23 cellular contexts compared by ENCODE assay signal in the genomic region with DNA sequence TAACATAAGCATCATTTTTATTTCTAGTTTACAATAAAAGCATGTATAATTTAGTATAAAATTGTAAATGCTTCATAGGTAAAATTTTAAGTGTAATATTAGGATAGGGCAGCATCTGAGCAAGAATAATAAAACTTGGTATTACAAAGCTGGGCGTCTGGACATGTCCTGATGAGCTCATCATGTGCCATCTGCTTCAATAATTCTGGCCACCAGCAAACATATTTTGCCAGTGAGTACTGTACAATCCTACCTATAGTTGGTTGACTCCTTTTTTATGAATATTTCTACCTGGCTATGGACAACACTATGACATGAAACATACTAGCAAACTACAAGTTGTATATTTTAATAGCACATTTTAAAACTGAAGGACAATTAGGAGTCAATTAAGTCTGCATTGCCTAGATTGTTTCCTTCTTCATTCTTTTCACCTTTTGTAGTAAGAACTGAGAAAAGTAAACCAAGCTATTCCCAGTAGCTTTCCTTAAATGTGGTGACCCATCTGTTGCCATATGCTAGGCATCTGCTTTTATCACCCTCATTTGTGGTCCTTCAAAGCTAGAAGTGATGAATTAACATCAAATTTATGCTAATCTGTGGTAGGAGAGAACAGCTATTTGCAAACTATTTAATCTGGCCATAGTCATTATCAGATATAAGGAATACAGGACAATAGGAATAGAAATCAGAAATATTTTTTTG. TPM values are rescaled to one million over a fixed set of nuclear protein-coding genes. Genes with fewer than 3 reads are reported as not detected.
DNase-seq lines count a peak whose midpoint lies in the region; ATAC-seq, FAIRE-seq and TF ChIP-seq lines count a peak whose summit lies in the region.
"Had no signal": no experiment of that assay in that cellular context is flagged by ENCODE, and none has a peak within 500 bp of the region (broad histone marks: within the 10 kb centered on the region; RNA-seq: fewer than 3 reads in every experiment).

No MANE protein-coding gene starts in this region.

- H3K36me3 ChIP-seq in GM23248 (ENCODE audit: low read depth): no peaks in the 10 kb centered on the region
- H3K36me3 ChIP-seq in GM12878 (ENCODE audit: control insufficient read depth in 2 of 2, insufficient read depth in 2 of 2, low read length in 1 of 2): no peaks in the 10 kb centered on the region
- H3K36me3 ChIP-seq in keratinocyte (ENCODE audit: control insufficient read depth in 2 of 2, extremely low read depth in 1 of 2, insufficient read depth in 2 of 2, low read length in 2 of 2): no peaks in the 10 kb centered on the region
- H3K36me3 ChIP-seq: BLaER1 treated with 17β-estradiol and CSF1 and Interleukin-3, amounts not matched to agents 10 nM and 100 nM; brain microvascular endothelial cell; right atrium auricular region; upper lobe of left lung had no signal

- intact Hi-C loops in GM12878 (cut with micrococcal nuclease; ENCODE audit: unreplicated experiment): no loop called here

- dilution Hi-C loops in keratinocyte (cut with MboI; ENCODE audit: extremely low pct_ligation_motif_present, low sequenced_read_pairs): no loop called here

- H3K4me3 ChIP-seq in GM23248: no peak overlapping the region
- no peak overlapping the region for H3K4me3 ChIP-seq in GM12878
- peak overlapping the region in 1 of 3 experiments; percentile 2 for H3K4me3 ChIP-seq in keratinocyte (ENCODE audit: control insufficient read depth in 2 of 3, extremely low read depth in 1 of 3, insufficient read depth in 2 of 3, low read depth in 1 of 3, low read length in 3 of 3)
- H3K4me3 ChIP-seq: BLaER1 treated with 17β-estradiol and CSF1 and Interleukin-3, amounts not matched to agents 10 nM and 100 nM; mucosa of descending colon; right atrium auricular region; upper lobe of left lung had no signal

- 6 to 14% methylated on average over 1 of the region's 1 CpG for WGBS in GM23248 (ENCODE audit: low coverage in 1 of 2, low lambda C conversion rate in 2 of 2, missing lambda C conversion rate in 2 of 2), 2 experiments
- 33% methylated on average over 1 of the region's 1 CpG for WGBS in GM12878 (ENCODE audit: insufficient coverage, insufficient replicate concordance, low lambda C conversion rate, missing lambda C conversion rate)

- BruUV-seq in GM12878 (replicated peaks; lab: Mats Ljungman, UMichigan): no TSS peak

- in situ Hi-C loops in GM23248 (cut with MboI) (no loop called here), GM12878 (cut with MboI) (no loop called here)

- H3K79me2 ChIP-seq in GM23248 (ENCODE audit: insufficient read depth) (peaks cover 99% of the 10 kb centered on the region), GM12878 (ENCODE audit: control insufficient read depth, insufficient read depth, low read length) (no peaks in the 10 kb centered on the region), keratinocyte (ENCODE audit: control insufficient read depth, insufficient read depth, low read length) (no peaks in the 10 kb centered on the region)

- TF ChIP-seq EP300 in GM12878 (IDR thresholded peaks at IDR 0.05; ENCODE audit: borderline replicate concordance in 1 of 2, control insufficient read depth in 1 of 2, low read depth in 2 of 2, low read length in 2 of 2): no peak

- no peaks in the 10 kb centered on the region for H3K9me3 ChIP-seq in GM23248 (ENCODE audit: low read depth)
- H3K9me3 ChIP-seq in GM12878 (replicated peaks; ENCODE audit: control insufficient read depth, insufficient read depth, low read length): no peaks in the 10 kb centered on the region
- no peaks in the 10 kb centered on the region for H3K9me3 ChIP-seq in keratinocyte (ENCODE audit: control insufficient read depth, low read depth, low read length)
- H3K9me3 ChIP-seq: BLaER1 treated with 17β-estradiol and CSF1 and Interleukin-3, amounts not matched to agents 10 nM and 100 nM; mucosa of descending colon; right atrium auricular region; upper lobe of left lung had no signal

- H3K9me2 ChIP-seq in GM23248 (ENCODE audit: insufficient read depth): no peaks in the 10 kb centered on the region

- H3K27me3 ChIP-seq in GM23248 (replicated peaks; ENCODE audit: insufficient read depth) (no peaks in the 10 kb centered on the region), GM12878 (replicated peaks in 1 of 2; ENCODE audit: control insufficient read depth in 2 of 2, insufficient read depth in 2 of 2, low read length in 1 of 2) (no peaks in the 10 kb centered on the region), keratinocyte (ENCODE audit: control insufficient read depth, extremely low read depth, insufficient read depth, low read length) (no peaks in the 10 kb centered on the region)
- H3K27me3 ChIP-seq: BLaER1 treated with 17β-estradiol and CSF1 and Interleukin-3, amounts not matched to agents 10 nM and 100 nM; brain microvascular endothelial cell; right atrium auricular region; upper lobe of left lung had no signal

- H3K27ac ChIP-seq in GM23248 (no peak overlapping the region), GM12878 (ENCODE audit: control insufficient read depth, insufficient read depth) (no peak overlapping the region), keratinocyte (ENCODE audit: control insufficient read depth, insufficient read depth, low read length) (peak overlapping the region; percentile 77)
- H3K27ac ChIP-seq: BLaER1 treated with 17β-estradiol and CSF1 and Interleukin-3, amounts not matched to agents 10 nM and 100 nM; brain microvascular endothelial cell; HL-60; right atrium auricular region had no signal

- H3K4me1 ChIP-seq in GM23248 (ENCODE audit: insufficient read depth) (peaks cover 41% of the 10 kb centered on the region), GM12878 (ENCODE audit: control insufficient read depth, insufficient read depth, low read length) (no peaks in the 10 kb centered on the region), keratinocyte (ENCODE audit: control insufficient read depth, extremely low read depth, insufficient read depth, low read length) (peaks cover 24% of the 10 kb centered on the region)
- H3K4me1 ChIP-seq: BLaER1 treated with 17β-estradiol and CSF1 and Interleukin-3, amounts not matched to agents 10 nM and 100 nM; right atrium auricular region had no signal

- SMC1A ChIA-PET in GM12878 (lab: Charles Lee; ENCODE audit: uncharacterized antibody, unreplicated experiment): interaction anchor here (1.1 to 2.8 kb wide), 7 partner anchors 10 to 29 kb away, joined by 3 to 17 read pairs (median 6); no protein-coding TSS in a partner anchor

- H3K4me2 ChIP-seq in GM23248 (ENCODE audit: unreplicated experiment): peak overlapping the region; percentile 34
- no peak overlapping the region for H3K4me2 ChIP-seq in GM12878 (ENCODE audit: control insufficient read depth, insufficient read depth)
- peak overlapping the region; percentile 67 for H3K4me2 ChIP-seq in keratinocyte (ENCODE audit: control insufficient read depth, extremely low read depth, insufficient read depth, low read depth, low read length)
- H3K4me2 ChIP-seq: BLaER1 treated with 17β-estradiol and CSF1 and Interleukin-3, amounts not matched to agents 10 nM and 100 nM had no signal

- H3K9me1 ChIP-seq in keratinocyte (ENCODE audit: control insufficient read depth, extremely low read depth, insufficient read depth, low read length): no peaks in the 10 kb centered on the region

- H3F3A ChIP-seq in GM23248 (ENCODE audit: insufficient read depth): peaks cover 17% of the 10 kb centered on the region; the same call in 1 of the 2 replicates

- POLR2A ChIA-PET in GM12878 (lab: Charles Lee): no interaction called here

- TF ChIP-seq POLR2A in GM12878 (IDR thresholded peaks at IDR 0.05; ENCODE audit: low read depth, low read length): no peak

- TF ChIP-seq CTCF in GM12878 (IDR thresholded peaks at IDR 0.05 in 2 of 3, conservative IDR thresholded peaks at IDR 0.05 in 1 of 3; ENCODE audit: control insufficient read depth in 2 of 3, extremely low read depth in 1 of 3, insufficient read depth in 1 of 3, low read depth in 3 of 3, low read length in 3 of 3): no peak
- no peak for TF ChIP-seq CTCF in keratinocyte (optimal IDR thresholded peaks at IDR 0.05 in 1 of 3, IDR thresholded peaks at IDR 0.05 in 1 of 3, conservative IDR thresholded peaks at IDR 0.05 in 1 of 3; ENCODE audit: extremely low read depth in 1 of 3, insufficient read depth in 2 of 3, low read length in 3 of 3)

- peak; percentile 70 for DNase-seq in GM23248
- peak; percentile 43 for DNase-seq in NCI-H2171 (lab: John Stamatoyannopoulos, UW)
- no peak for DNase-seq in GM12878 (ENCODE audit: low read depth, low spot score)
- DNase-seq in keratinocyte (ENCODE audit: low read depth, low spot score): peak; percentile 35
- no peak for DNase-seq in NCI-H2107 (lab: John Stamatoyannopoulos, UW)
- DNase-seq: activated CD4-positive, alpha-beta T cell treated with anti-CD3 and anti-CD28 coated beads, Interleukin-2, amount 50 U/mL, for 48 hours; activated T-cell treated with anti-CD3 and anti-CD28 coated beads, Interleukin-2, amount 50 U/mL, for 24 hours; brain microvascular endothelial cell; DMS153; left colon; mucosa of descending colon; NCI-H1048; NCI-H226; nucleus accumbens; upper lobe of left lung had no signal

- H3K9ac ChIP-seq in GM23248 (no peak overlapping the region), GM12878 (ENCODE audit: control insufficient read depth, insufficient read depth, low read length) (no peak overlapping the region), keratinocyte (ENCODE audit: control insufficient read depth, extremely low read depth, insufficient read depth, low read length) (no peak overlapping the region)
- H3K9ac ChIP-seq: BLaER1 treated with 17β-estradiol and CSF1 and Interleukin-3, amounts not matched to agents 10 nM and 100 nM had no signal

- RAD21 ChIA-PET in GM12878 (lab: Charles Lee; ENCODE audit: unreplicated experiment): no interaction called here

- no peak for FAIRE-seq in GM12878 (lab: Jason Lieb, UNC)
- FAIRE-seq in keratinocyte (lab: Jason Lieb, UNC): peak; percentile 90
- FAIRE-seq: H1 had no signal

- no peak overlapping the region for H2AFZ ChIP-seq in GM23248
- no peak overlapping the region for H2AFZ ChIP-seq in GM12878 (ENCODE audit: control insufficient read depth, low read depth, low read length)
- peak overlapping the region; percentile 44 for H2AFZ ChIP-seq in keratinocyte (ENCODE audit: control insufficient read depth, low read length)

- H4K20me1 ChIP-seq in GM23248 (ENCODE audit: insufficient read depth) (no peaks in the 10 kb centered on the region), GM12878 (ENCODE audit: control insufficient read depth, insufficient read depth) (no peaks in the 10 kb centered on the region), keratinocyte (ENCODE audit: control insufficient read depth, extremely low read depth, insufficient read depth, low read length) (no peaks in the 10 kb centered on the region)
- H4K20me1 ChIP-seq: BLaER1 treated with 17β-estradiol and CSF1 and Interleukin-3, amounts not matched to agents 10 nM and 100 nM had no signal

- CTCF ChIA-PET in GM12878 (lab: Yijun Ruan, JAX): interaction anchor here (0.8 to 2.2 kb wide), 7 partner anchors 10 to 74 kb away, joined by 3 to 11 read pairs (median 4); no protein-coding TSS in a partner anchor

- ATAC-seq in GM12878 (0 out of 3 replicates have a peak, but pooled peaks have one; percentile 21), HG02798 (IDR thresholded peaks at IDR 0.05; ENCODE audit: poor library complexity, unreplicated experiment) (no peak), GM18867 (IDR thresholded peaks at IDR 0.05; ENCODE audit: unreplicated experiment) (no peak), HG03108 (IDR thresholded peaks at IDR 0.05; ENCODE audit: unreplicated experiment) (no peak)
- ATAC-seq: activated naive CD4-positive, alpha-beta T cell treated with anti-CD3 and anti-CD28 coated beads, Interleukin-2, amount 50 U/mL, for 72 hours; left colon; mucosa of descending colon had no signal

- no peak for TF ChIP-seq RAD21 in GM12878 (IDR thresholded peaks at IDR 0.05; ENCODE audit: insufficient read depth, low read depth, low read length)

RNA-seq across cellular contexts. Expression of a gene that starts 23.4 kb away (rescaled TPM):
- 16.2 and 30.4 TPM in 2 replicates for total RNA-seq in GM23248 (2014; rRNA removed; shearing (Covaris generic))
- polyA plus RNA-seq in GM23248 (2016; fragmentation: Nextera tagmentation; extraction: Ambion mirVana): 25.5 and 26.8 TPM in 2 replicates
- total RNA-seq in GM12878 (2013; cell fraction: nucleolus; rRNA removed): 1.7 and 3.1 TPM in 2 replicates
- 0.38 and 0.68 TPM in 2 replicates for total RNA-seq in GM12878 (2014; rRNA removed)
- 0.92 and 0.98 TPM in 2 replicates for total RNA-seq in GM12878 (2014; rRNA removed; fragmentation: Illumina TruSeq; extraction: Trizol)
- total RNA-seq in GM12878 (2021): 0.58 and 0.80 TPM in 2 replicates
- not detected for polyA plus RNA-seq in GM12878 (2011; ENCODE audit: low read depth)
- polyA plus RNA-seq in GM12878 (2011; rRNA removed): 3.7 and 4.3 TPM in 2 replicates
- polyA plus RNA-seq in GM12878 (2011; cell fraction: cytosol; rRNA removed): 2.2 TPM in 2 replicates
- 2.8 and 3.5 TPM in 2 replicates for polyA plus RNA-seq in GM12878 (2011; cell fraction: nucleus; rRNA removed)
- not detected in 2 replicates for polyA plus RNA-seq in GM12878 (2012)
- polyA plus RNA-seq in GM12878 (2014; fragmentation: Illumina TruSeq; extraction: Trizol): 0.47 and 1.6 TPM in 2 replicates
- under 1 TPM; 0.19 to 0.20 TPM for polyA plus RNA-seq in GM12878 (2014; fragmentation: Nextera tagmentation; extraction: Ambion mirVana)
- 0.79 and 0.93 TPM in 2 replicates for polyA plus RNA-seq in GM12878 (2014; rRNA removed)
- polyA plus RNA-seq in GM12878 (2016; fragmentation: Nextera tagmentation; extraction: Ambion mirVana): under 1 TPM; 0.20 to 0.71 TPM
- polyA minus RNA-seq in GM12878 (2011; rRNA and poly(A)+ RNA removed): 3.5 and 4.3 TPM in 2 replicates
- polyA minus RNA-seq in GM12878 (2011; cell fraction: cytosol; rRNA and poly(A)+ RNA removed): 1.7 and 2.5 TPM in 2 replicates
- polyA minus RNA-seq in GM12878 (2011; cell fraction: nucleus; rRNA and poly(A)+ RNA removed): 3.0 and 4.7 TPM in 2 replicates
- 11.9 to 42.7 TPM (median 25.0 TPM) in 3 replicates for polyA plus RNA-seq in keratinocyte
- 34.2 TPM for polyA plus RNA-seq in keratinocyte (2011; ENCODE audit: low read depth)
- 17.4 and 18.7 TPM in 2 replicates for polyA plus RNA-seq in keratinocyte (2011; cell fraction: cytosol; rRNA removed)
- 52.9 and 62.6 TPM in 2 replicates for polyA plus RNA-seq in keratinocyte (2011; cell fraction: nucleus; rRNA removed)
- polyA plus RNA-seq in keratinocyte (2012; ENCODE audit: low replicate concordance): 8.0 and 35.9 TPM in 2 replicates
- 9.9 to 62.2 TPM (median 26.1 TPM) in 3 replicates for polyA minus RNA-seq in keratinocyte
- polyA minus RNA-seq in keratinocyte (2011; cell fraction: cytosol; rRNA and poly(A)+ RNA removed): 20.3 TPM
- polyA minus RNA-seq in keratinocyte (2011; cell fraction: nucleus; rRNA and poly(A)+ RNA removed): 37.4 and 60.2 TPM in 2 replicates
- total RNA-seq: activated naive CD4-positive, alpha-beta T cell treated with anti-CD3 and anti-CD28 coated beads, Interleukin-2, amount 50 U/mL, for 72 hours had no signal

Comparison
In these comparisons a context has a peak if more than half of its experiments do, and no peak if none do; other contexts are left out.
1. DNase-seq: peak in GM23248 (single experiment), NCI-H2171 (single experiment) and keratinocyte (single experiment); none in GM12878 (single experiment) and NCI-H2107 (single experiment).